31 cellular contexts compared by ENCODE assay signal in the genomic region with DNA sequence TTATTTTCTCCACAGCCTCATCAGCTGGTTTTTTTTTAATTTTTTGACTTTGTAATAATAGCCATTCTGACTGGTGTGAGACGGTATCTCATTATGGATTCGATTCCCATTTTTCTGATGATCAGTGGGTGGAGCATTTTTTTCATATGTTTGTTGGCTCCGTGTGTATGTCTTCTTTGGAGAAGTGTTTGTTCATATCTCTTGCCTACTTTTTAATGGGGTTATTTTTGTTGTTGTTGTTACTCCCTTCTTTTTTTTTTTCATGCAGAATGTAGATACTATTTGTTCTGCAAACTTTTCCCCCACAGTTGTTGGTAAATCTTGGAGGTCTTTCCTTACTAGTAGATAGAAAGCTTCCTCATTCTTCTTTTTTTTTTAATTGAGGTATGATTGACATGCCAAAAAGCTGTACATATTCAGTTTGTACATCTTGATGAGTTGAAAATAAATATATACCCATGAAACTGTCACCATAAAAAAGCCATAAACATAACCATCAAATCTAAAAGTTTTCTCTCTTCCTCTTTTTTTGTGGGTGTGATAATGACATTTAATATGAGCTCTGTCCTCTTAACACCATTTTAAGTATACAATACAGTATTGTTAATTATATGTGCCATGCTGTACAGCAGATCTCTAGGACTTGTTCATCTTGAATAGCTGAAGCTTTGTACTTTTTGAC. TPM values are rescaled to one million over a fixed set of nuclear protein-coding genes. Genes with fewer than 3 reads are reported as not detected.
A peak's percentile ranks its signal among the peaks of the same experiment; 100 is the strongest.
DNase-seq lines count a peak whose midpoint lies in the region; ATAC-seq and TF ChIP-seq lines count a peak whose summit lies in the region.
"Had no signal": no experiment of that assay in that cellular context is flagged by ENCODE, and none has a peak within 500 bp of the region (broad histone marks: within the 10 kb centered on the region; RNA-seq: fewer than 3 reads in every experiment).

No MANE protein-coding gene starts in this region.

- CTCF ChIA-PET in PC-3 (lab: Charles Lee) = no interaction called here

- H3K9me3 ChIP-seq in PC-3 (ENCODE audit: low read length) = no peaks in the 10 kb centered on the region
- H3K9me3 ChIP-seq: A549, gastrocnemius medialis had no signal

- in situ Hi-C loops in KBM-7 (cut with MboI; ENCODE audit: low pct_unique_long_range_greater_than_20kb, low sequenced_read_pairs) (no loop called here), ACHN (cut with HindIII; ENCODE audit: low pct_ligation_motif_present, low pct_unique_long_range_greater_than_20kb, low sequenced_read_pairs) (no loop called here)

- H3K4me3 ChIP-seq in PC-3 (ENCODE audit: low read length) = no peak overlapping the region
- H3K4me3 ChIP-seq: A549, gastrocnemius medialis, lung, skin epidermis had no signal

- no peak for ATAC-seq in PC-3
- peak; percentile 14 for ATAC-seq in memory B cell (ENCODE audit: low read depth)
- ATAC-seq in HG02885 (IDR thresholded peaks at IDR 0.05; ENCODE audit: poor library complexity, unreplicated experiment) = no peak
- ATAC-seq: A549; activated CD8-positive, alpha-beta T cell treated with anti-CD3 and anti-CD28 coated beads, Interleukin-2, amount 10 ng/mL, durations not matched to agents 7 days and 5 days; activated T-helper 17 cell treated with anti-CD3 and anti-CD28 coated beads, Interleukin-2, amount 50 U/mL, for 72 hours; gastrocnemius medialis had no signal

- no peaks in the 10 kb centered on the region for H3K27me3 ChIP-seq in PC-3 (ENCODE audit: low read length)
- H3K27me3 ChIP-seq: brain microvascular endothelial cell, gastrocnemius medialis had no signal

- H3K9ac ChIP-seq in PC-3 (ENCODE audit: low read length) = no peak overlapping the region
- H3K9ac ChIP-seq: parathyroid adenoma had no signal

- H3K9me2 ChIP-seq in PC-3 (replicated peaks; ENCODE audit: low read length) = no peaks in the 10 kb centered on the region

- POLR2A ChIA-PET in PC-3 (lab: Charles Lee; ENCODE audit: unreplicated experiment) = no interaction called here

- no peak overlapping the region for H3K4me2 ChIP-seq in PC-3 (ENCODE audit: low read length)
- H3K4me2 ChIP-seq: A549 had no signal

- no TSS peak for BruUV-seq in PC-3 (replicated peaks; lab: Mats Ljungman, UMichigan)

- H3K27ac Mint-ChIP-seq in CD14-positive monocyte = peak overlapping the region; percentile 97 to 99 (median 98)
- H3K27ac Mint-ChIP-seq in memory B cell = peak overlapping the region; percentile 92
- H3K27ac Mint-ChIP-seq: activated CD8-positive, alpha-beta T cell treated with anti-CD3 and anti-CD28 coated beads, Interleukin-2, amount 10 ng/mL, durations not matched to agents 7 days and 5 days; activated T-helper 17 cell treated with anti-CD3 and anti-CD28 coated beads, Interleukin-2, amount 50 U/mL, for 72 hours; stimulated activated naive CD8-positive, alpha-beta T cell treated with anti-CD3 and anti-CD28 coated beads, Interleukin-15, Interleukin-2, amounts not matched to agents 100 ng/mL and 50 ng/mL, for 24 hours had no signal

- H3K27me3 Mint-ChIP-seq in CD14-positive monocyte (ENCODE audit: low read depth in 3 of 3) (no peaks in the 10 kb centered on the region), memory B cell (no peaks in the 10 kb centered on the region)

- TF ChIP-seq CTCF in CD14-positive monocyte (IDR thresholded peaks at IDR 0.05) (no peak), PC-3 (conservative IDR thresholded peaks at IDR 0.05; ENCODE audit: low read depth, low read length) (no peak)

- no peak for DNase-seq in CD14-positive monocyte (ENCODE audit: low spot score)
- peak; percentile 60 for DNase-seq in KBM-7
- DNase-seq in PC-3 = no peak
- no peak for DNase-seq in memory B cell (ENCODE audit: low spot score in 2 of 2)
- DNase-seq in stimulated activated CD4-positive, alpha-beta T cell treated with anti-CD3 and anti-CD28 coated beads, Interleukin-15, amount 100 ng/mL, for 24 hours = no peak
- no peak for DNase-seq in ACHN
- DNase-seq in stimulated activated naive CD4-positive, alpha-beta T cell treated with Interleukin-2 at 50 U/mL for 16 hours (lab: John Stamatoyannopoulos, UW) = no peak
- DNase-seq: activated CD4-positive, alpha-beta T cell treated with anti-CD3 and anti-CD28 coated beads for 4 hours; activated CD8-positive, alpha-beta T cell treated with anti-CD3 and anti-CD28 coated beads, Interleukin-2, amount 10 ng/mL, durations not matched to agents 7 days and 5 days; activated naive CD4-positive, alpha-beta T cell treated with anti-CD3 and anti-CD28 coated beads, Interleukin-2, amount 50 U/mL, for 16 hours; AML-193; amniotic stem cell; brain microvascular endothelial cell; gastrocnemius medialis; HCEC 1CT; NCI-H1092; NCI-H187 treated with DMSO at 0.1 percent for 48 hours; NCI-H2171; NCI-H82; T-helper 2 cell had no signal

- 0 out of 2 replicates have a peak overlapping the region, but pooled peaks have one; percentile 6 for H2AFZ ChIP-seq in PC-3 (ENCODE audit: low read length)
- H2AFZ ChIP-seq: parathyroid adenoma had no signal

- H3K9me3 Mint-ChIP-seq in CD14-positive monocyte (no peaks in the 10 kb centered on the region), memory B cell (no peaks in the 10 kb centered on the region)
- H3K9me3 Mint-ChIP-seq: activated T-helper 17 cell treated with anti-CD3 and anti-CD28 coated beads, Interleukin-2, amount 50 U/mL, for 72 hours; stimulated activated naive CD8-positive, alpha-beta T cell treated with anti-CD3 and anti-CD28 coated beads, Interleukin-15, Interleukin-2, amounts not matched to agents 100 ng/mL and 50 ng/mL, for 24 hours had no signal

- no peaks in the 10 kb centered on the region for H3K36me3 ChIP-seq in PC-3 (ENCODE audit: low read depth, low read length)
- H3K36me3 ChIP-seq: brain microvascular endothelial cell, gastrocnemius medialis had no signal

- H3K79me2 ChIP-seq in PC-3 (ENCODE audit: low read length) = no peaks in the 10 kb centered on the region
- H3K79me2 ChIP-seq: parathyroid adenoma had no signal

- H3K4me1 Mint-ChIP-seq in CD14-positive monocyte (peaks cover 50% of the 10 kb centered on the region), memory B cell (peaks cover 35% of the 10 kb centered on the region)
- H3K4me1 Mint-ChIP-seq: activated T-helper 17 cell treated with anti-CD3 and anti-CD28 coated beads, Interleukin-2, amount 50 U/mL, for 72 hours had no signal

- H3K27ac ChIP-seq in PC-3 (ENCODE audit: low read length) = no peak overlapping the region
- H3K27ac ChIP-seq: A549, brain microvascular endothelial cell, gastrocnemius medialis, parathyroid adenoma had no signal

- no peaks in the 10 kb centered on the region for H3K4me1 ChIP-seq in PC-3 (ENCODE audit: insufficient read depth, low read length)
- H3K4me1 ChIP-seq: A549, gastrocnemius medialis, parathyroid adenoma had no signal

- H3K36me3 Mint-ChIP-seq in CD14-positive monocyte = peaks cover 0 to 4% of the 10 kb centered on the region in 2 donors
- H3K36me3 Mint-ChIP-seq in memory B cell = no peaks in the 10 kb centered on the region

- no peaks in the 10 kb centered on the region for H3F3A ChIP-seq in PC-3 (ENCODE audit: low read length, unreplicated experiment)

- H3K4me3 Mint-ChIP-seq in CD14-positive monocyte (peak overlapping the region in 1 of 2 donors; percentile 54), memory B cell (no peak overlapping the region)
- H3K4me3 Mint-ChIP-seq: activated CD8-positive, alpha-beta T cell treated with anti-CD3 and anti-CD28 coated beads, Interleukin-2, amount 10 ng/mL, durations not matched to agents 7 days and 5 days; activated T-helper 17 cell treated with anti-CD3 and anti-CD28 coated beads, Interleukin-2, amount 50 U/mL, for 72 hours; stimulated activated naive CD8-positive, alpha-beta T cell treated with anti-CD3 and anti-CD28 coated beads, Interleukin-15, Interleukin-2, amounts not matched to agents 100 ng/mL and 50 ng/mL, for 24 hours had no signal

- no peaks in the 10 kb centered on the region for H4K20me1 ChIP-seq in PC-3 (ENCODE audit: low read length)

- intact Hi-C loops in CD14-positive monocyte (cut with micrococcal nuclease) = no loop called here
- intact Hi-C loops in PC-3 (cut with micrococcal nuclease) = no loop called here

RNA-seq across cellular contexts. Expression of gene NT5DC4, which starts 21.8 kb away (rescaled TPM):
- polyA plus RNA-seq in CD14-positive monocyte = not detected
- total RNA-seq in PC-3 (2014; rRNA removed) = 0.04 TPM in 1 of 2 replicates, not detected in the other
- total RNA-seq: activated CD8-positive, alpha-beta T cell treated with anti-CD3 and anti-CD28 coated beads, Interleukin-2, amount 10 ng/mL, durations not matched to agents 7 days and 5 days; activated T-helper 17 cell treated with anti-CD3 and anti-CD28 coated beads, Interleukin-2, amount 50 U/mL, for 72 hours; cerebellum; gastrocnemius medialis; kidney epithelial cell; NCI-H460 had no signal
- polyA plus RNA-seq: A549, neural cell had no signal

RNA-seq across cellular contexts. Expression of gene SLC20A1, which starts 53.2 kb away (rescaled TPM):
- 10 to 100 TPM; 16.1 to 36.3 TPM for polyA plus RNA-seq in CD14-positive monocyte
- total RNA-seq in PC-3 (2014; rRNA removed) = 209 and 257 TPM in 2 replicates
